Comparison of ENCODE assay signal across 8 cellular contexts in genomic region chr16:74623214-74623842, GRCh38. TPM values are rescaled to one million over a fixed set of nuclear protein-coding genes. Genes with fewer than 3 reads are reported as not detected.
DNase-seq lines count a peak whose midpoint lies in the region; ATAC-seq and TF ChIP-seq lines count a peak whose summit lies in the region.

No MANE protein-coding gene starts in this region.

- TF ChIP-seq EP300 in suprapubic skin (IDR thresholded peaks at IDR 0.05), result no peak

- H3K4me1 Mint-ChIP-seq in activated naive CD4-positive, alpha-beta T cell treated with anti-CD3 and anti-CD28 coated beads, Interleukin-2, amount 10 ng/mL, durations not matched to agents 7 days and 5 days, result peaks cover 7% of the 10 kb centered on the region

- no peak overlapping the region for H3K27ac Mint-ChIP-seq in activated naive CD4-positive, alpha-beta T cell treated with anti-CD3 and anti-CD28 coated beads, Interleukin-2, amount 10 ng/mL, durations not matched to agents 7 days and 5 days

- H3K27ac ChIP-seq in suprapubic skin, result no peak overlapping the region

- H3K36me3 ChIP-seq in suprapubic skin, result peaks cover 66% of the 10 kb centered on the region

- WGBS in suprapubic skin, result 23% methylated on average over 4 of the region's 4 CpGs

- H3K9me3 Mint-ChIP-seq in activated naive CD4-positive, alpha-beta T cell treated with anti-CD3 and anti-CD28 coated beads, Interleukin-2, amount 10 ng/mL, durations not matched to agents 7 days and 5 days, result no peaks in the 10 kb centered on the region

- CTCF ChIA-PET in activated naive CD4-positive, alpha-beta T cell treated with anti-CD3 and anti-CD28 coated beads, Interleukin-2, amount 10 ng/mL, durations not matched to agents 7 days and 5 days (lab: Charles Lee), result interaction anchor here (1.0 to 1.5 kb wide), 5 partner anchors 8 to 55 kb away, joined by 3 to 6 read pairs (median 4); no protein-coding TSS in a partner anchor

- DNase-seq in activated naive CD4-positive, alpha-beta T cell treated with anti-CD3 and anti-CD28 coated beads, Interleukin-2, amount 10 ng/mL, durations not matched to agents 7 days and 5 days, result peak; percentile 23
- DNase-seq in activated naive CD4-positive, alpha-beta T cell treated with anti-CD3 and anti-CD28 coated beads, Interleukin-2, amount 50 U/mL, for 16 hours, result no peak
- DNase-seq in NB4 (ENCODE audit: low read depth) (peak; percentile 69), astrocyte of the hippocampus (ENCODE audit: low read depth, low spot score) (peak; percentile 67), inferior parietal cortex (ENCODE audit: extremely low spot score) (peak; percentile 81), suprapubic skin (ENCODE audit: low spot score in 2 of 2) (no peak), NCI-H1048 (lab: John Stamatoyannopoulos, UW) (no peak)

- TF ChIP-seq CTCF in NB4 (IDR thresholded peaks at IDR 0.05; ENCODE audit: low read depth, low read length) (peak; percentile 54), suprapubic skin (IDR thresholded peaks at IDR 0.05) (peak; percentile 12 to 51)

- no peaks in the 10 kb centered on the region for H3K27me3 ChIP-seq in suprapubic skin

- no peaks in the 10 kb centered on the region for H3K27me3 Mint-ChIP-seq in activated naive CD4-positive, alpha-beta T cell treated with anti-CD3 and anti-CD28 coated beads, Interleukin-2, amount 10 ng/mL, durations not matched to agents 7 days and 5 days

- H3K9me3 ChIP-seq in suprapubic skin, result no peaks in the 10 kb centered on the region

- no peak overlapping the region for H3K4me3 ChIP-seq in NB4 (ENCODE audit: low read depth, low read length)
- no peak overlapping the region for H3K4me3 ChIP-seq in suprapubic skin

- TF ChIP-seq POLR2A in NB4 (IDR thresholded peaks at IDR 0.05; ENCODE audit: extremely low read depth, insufficient read length) (no peak), suprapubic skin (IDR thresholded peaks at IDR 0.05) (no peak)

- ATAC-seq in GM19035 (IDR thresholded peaks at IDR 0.05; ENCODE audit: unreplicated experiment), result no peak

- no peak overlapping the region for H3K4me3 Mint-ChIP-seq in activated naive CD4-positive, alpha-beta T cell treated with anti-CD3 and anti-CD28 coated beads, Interleukin-2, amount 10 ng/mL, durations not matched to agents 7 days and 5 days

- peaks cover 70% of the 10 kb centered on the region for H3K36me3 Mint-ChIP-seq in activated naive CD4-positive, alpha-beta T cell treated with anti-CD3 and anti-CD28 coated beads, Interleukin-2, amount 10 ng/mL, durations not matched to agents 7 days and 5 days

- H3K4me1 ChIP-seq in suprapubic skin, result no peaks in the 10 kb centered on the region

RNA-seq across cellular contexts. Expression of gene GLG1, which starts 16.4 kb away (rescaled TPM):
- total RNA-seq in suprapubic skin, result 100 to 1,000 TPM in 1 of 4 donors, 10 to 100 TPM in 3; 62.5 to 160 (median 89.6) TPM

RNA-seq across cellular contexts. Expression of gene RFWD3, which starts 43.3 kb away (rescaled TPM):
- 10 to 100 TPM; 22.6 to 31.1 (median 29.8) TPM for total RNA-seq in suprapubic skin

Comparison
In these comparisons a context has a peak if more than half of its experiments do, and no peak if none do; other contexts are left out.
1. DNase-seq: peak in activated naive CD4-positive, alpha-beta T cell treated with anti-CD3 and anti-CD28 coated beads, Interleukin-2, amount 10 ng/mL, durations not matched to agents 7 days and 5 days (single experiment), NB4 (single experiment), astrocyte of the hippocampus (single experiment) and inferior parietal cortex (single experiment); none in activated naive CD4-positive, alpha-beta T cell treated with anti-CD3 and anti-CD28 coated beads, Interleukin-2, amount 50 U/mL, for 16 hours (single experiment), suprapubic skin (0 of 2) and NCI-H1048 (single experiment).